In the genomic region with DNA sequence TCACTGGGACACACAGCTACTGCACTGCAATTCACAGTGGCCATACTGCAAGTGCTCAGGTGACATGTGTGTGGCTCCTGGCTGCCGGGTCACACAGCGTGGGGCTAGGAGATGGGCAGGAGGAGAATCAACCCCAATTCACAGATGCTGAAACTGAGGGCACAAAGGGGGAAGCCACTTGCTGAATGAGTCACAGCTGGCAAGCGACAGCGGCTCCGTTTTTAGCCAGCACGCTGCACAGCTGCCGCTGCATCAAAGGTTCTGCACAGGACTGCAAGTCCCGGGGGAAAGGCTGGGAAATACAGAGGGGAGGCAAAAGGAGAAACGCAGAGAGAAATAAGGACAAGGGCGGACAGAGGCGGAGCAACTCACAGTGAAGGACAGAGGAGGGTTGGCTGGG, we compare ENCODE assay signal across 14 cellular contexts. TPM values are rescaled to one million over a fixed set of nuclear protein-coding genes. Genes with fewer than 3 reads are reported as not detected.
DNase-seq lines count a peak whose midpoint lies in the region; ATAC-seq lines count a peak whose summit lies in the region.
"Had no signal": no experiment of that assay in that cellular context is flagged by ENCODE, and none has a peak within 500 bp of the region (broad histone marks: within the 10 kb centered on the region; RNA-seq: fewer than 3 reads in every experiment).

No MANE protein-coding gene starts in this region.

- H3K9me3 ChIP-seq in CD4-positive, alpha-beta memory T cell (ENCODE audit: control insufficient read depth in 1 of 2, low read length in 2 of 2): no peaks in the 10 kb centered on the region
- H3K9me3 ChIP-seq: MG63, neutrophil had no signal

- peaks cover 0 to 8% (median 4%) of the 10 kb centered on the region in 4 donors for H3K4me1 Mint-ChIP-seq in CD4-positive, alpha-beta memory T cell

- peaks cover 15 to 29% of the 10 kb centered on the region in 2 donors for H3K36me3 Mint-ChIP-seq in CD4-positive, alpha-beta memory T cell

- no peaks in the 10 kb centered on the region for H3K27me3 ChIP-seq in CD4-positive, alpha-beta memory T cell (ENCODE audit: insufficient read depth, low read length)
- H3K27me3 ChIP-seq: MG63, neutrophil had no signal

- DNase-seq in left ventricle myocardium superior: peak; percentile 49
- no peak for DNase-seq in cardiac septum (ENCODE audit: low spot score)
- DNase-seq in activated naive CD4-positive, alpha-beta T cell treated with Interleukin-2 at 50 U/mL for 16 hours: no peak
- DNase-seq in GM03348 (ENCODE audit: low spot score): no peak
- DNase-seq in CD4-positive, alpha-beta memory T cell: no peak
- DNase-seq: activated CD4-positive, alpha-beta memory T cell treated with anti-CD3 and anti-CD28 coated beads, Interleukin-2, amount 10 ng/mL, durations not matched to agents 7 days and 5 days; activated gamma-delta T cell; MG63; NCI-H524; T-helper 9 cell had no signal

- H3K27ac Mint-ChIP-seq in CD4-positive, alpha-beta memory T cell: peak overlapping the region in 2 of 7 donors; percentile 42 to 60
- H3K27ac Mint-ChIP-seq: activated CD4-positive, alpha-beta memory T cell treated with anti-CD3 and anti-CD28 coated beads, Interleukin-2, amount 10 ng/mL, durations not matched to agents 7 days and 5 days had no signal

- peak; percentile 45 for ATAC-seq in left ventricle myocardium superior
- peak; percentile 45 for ATAC-seq in HG02759 (IDR thresholded peaks at IDR 0.05; ENCODE audit: unreplicated experiment)
- ATAC-seq in GM21786 (IDR thresholded peaks at IDR 0.05; ENCODE audit: unreplicated experiment): no peak

- no peak overlapping the region for H3K4me3 ChIP-seq in CD4-positive, alpha-beta memory T cell (ENCODE audit: low read length in 2 of 2)
- H3K4me3 ChIP-seq: MG63 had no signal

- no peaks in the 10 kb centered on the region for H3K4me1 ChIP-seq in CD4-positive, alpha-beta memory T cell (ENCODE audit: insufficient read depth, low read length)

- intact Hi-C loops in left ventricle myocardium superior (cut with micrococcal nuclease) (no loop called here), cardiac septum (cut with DNase I) (no loop called here)
- intact Hi-C loops in CD4-positive, alpha-beta memory T cell (cut with micrococcal nuclease): no loop called here

- H3K27me3 Mint-ChIP-seq in CD4-positive, alpha-beta memory T cell: no peaks in the 10 kb centered on the region
- H3K27me3 Mint-ChIP-seq: activated CD4-positive, alpha-beta memory T cell treated with anti-CD3 and anti-CD28 coated beads, Interleukin-2, amount 10 ng/mL, durations not matched to agents 7 days and 5 days had no signal

- CTCF ChIA-PET in CD4-positive, alpha-beta memory T cell (lab: Charles Lee; ENCODE audit: partially characterized antibody): no interaction called here

- H3K36me3 ChIP-seq in CD4-positive, alpha-beta memory T cell (ENCODE audit: insufficient read depth, low read length): peaks cover 35% of the 10 kb centered on the region
- H3K36me3 ChIP-seq: MG63, neutrophil had no signal

- POLR2A ChIA-PET in CD4-positive, alpha-beta memory T cell (lab: Charles Lee; ENCODE audit: partially characterized antibody): no interaction called here

- H3K4me3 Mint-ChIP-seq in CD4-positive, alpha-beta memory T cell: no peak overlapping the region
- H3K4me3 Mint-ChIP-seq: activated CD4-positive, alpha-beta memory T cell treated with anti-CD3 and anti-CD28 coated beads, Interleukin-2, amount 10 ng/mL, durations not matched to agents 7 days and 5 days had no signal

- H3K27ac ChIP-seq in cingulate gyrus (ENCODE audit: low read depth, low read length): peak overlapping the region; percentile 62
- no peak overlapping the region for H3K27ac ChIP-seq in CD4-positive, alpha-beta memory T cell (ENCODE audit: low read depth, low read length)
- H3K27ac ChIP-seq: neutrophil had no signal

- H3K9me3 Mint-ChIP-seq in CD4-positive, alpha-beta memory T cell: no peaks in the 10 kb centered on the region
- H3K9me3 Mint-ChIP-seq: activated CD4-positive, alpha-beta memory T cell treated with anti-CD3 and anti-CD28 coated beads, Interleukin-2, amount 10 ng/mL, durations not matched to agents 7 days and 5 days had no signal

RNA-seq across cellular contexts. Expression of a gene that starts 57.9 kb away (rescaled TPM):
- total RNA-seq in left ventricle myocardium superior (14.1 TPM), cardiac septum (10.1 TPM)
- 100 to 1,000 TPM in 1 of 2 experiments, 10 to 100 TPM in 1; 98.7 to 101 TPM for total RNA-seq in CD4-positive, alpha-beta memory T cell
- polyA plus RNA-seq in CD4-positive, alpha-beta memory T cell: 10 to 100 TPM in 1 of 2 donors, 1 to 10 TPM in 1; 7.7 to 20.6 TPM
